In genomic region chr2:208983476-208983875, GRCh38 we compare ENCODE assay signal across 15 cellular contexts.
A peak's percentile ranks its signal among the peaks of the same experiment; 100 is the strongest.
DNase-seq lines count a peak whose midpoint lies in the region; ATAC-seq, FAIRE-seq and TF ChIP-seq lines count a peak whose summit lies in the region.
"Had no signal": no experiment of that assay in that cellular context is flagged by ENCODE, and none has a peak within 500 bp of the region (broad histone marks: within the 10 kb centered on the region; RNA-seq: fewer than 3 reads in every experiment).

No MANE protein-coding gene starts in this region.

- peaks cover 25% of the 10 kb centered on the region for H3K4me1 ChIP-seq in body of pancreas
- H3K4me1 ChIP-seq in heart right ventricle, result no peaks in the 10 kb centered on the region
- H3K4me1 ChIP-seq: A549 had no signal

- no peaks in the 10 kb centered on the region for H3K36me3 ChIP-seq in body of pancreas (replicated peaks in 1 of 2; ENCODE audit: insufficient read depth in 1 of 2, low read depth in 2 of 2)
- no peaks in the 10 kb centered on the region for H3K36me3 ChIP-seq in heart right ventricle

- 64 to 67% methylated on average over 3 of the region's 3 CpGs for WGBS in body of pancreas, 2 donors
- 84 to 88% methylated on average over 3 of the region's 3 CpGs for WGBS in heart right ventricle, 2 donors

- no peak for FAIRE-seq in HTR-8/SVneo (lab: Jason Lieb, UNC)
- FAIRE-seq: A549, G401.6, GM12891 had no signal

- ATAC-seq in body of pancreas (peak; percentile 80), heart right ventricle (no peak)
- ATAC-seq: A549, Panc1 had no signal

- TF ChIP-seq POLR2A in body of pancreas (IDR thresholded peaks at IDR 0.05), result no peak

- intact Hi-C loops in body of pancreas (cut with DNase I), result no loop called here
- intact Hi-C loops in heart right ventricle (cut with DNase I), result no loop called here

- H3K27me3 ChIP-seq in body of pancreas, result no peaks in the 10 kb centered on the region
- H3K27me3 ChIP-seq in heart right ventricle, result no peaks in the 10 kb centered on the region

- no peak for TF ChIP-seq CTCF in 22Rv1 (IDR thresholded peaks at IDR 0.05)
- TF ChIP-seq CTCF in body of pancreas (IDR thresholded peaks at IDR 0.05), result no peak
- TF ChIP-seq CTCF in mesothelial cell of epicardium (IDR thresholded peaks at IDR 0.05; ENCODE audit: unreplicated experiment), result no peak
- TF ChIP-seq CTCF in heart right ventricle (IDR thresholded peaks at IDR 0.05), result no peak

- no peaks in the 10 kb centered on the region for H3K27me3 Mint-ChIP-seq in mesothelial cell of epicardium (ENCODE audit: low read depth)

- peaks cover 37% of the 10 kb centered on the region for H3K4me1 Mint-ChIP-seq in mesothelial cell of epicardium

- H3K9me3 Mint-ChIP-seq in mesothelial cell of epicardium, result peaks cover 7% of the 10 kb centered on the region

- H3K9me3 ChIP-seq in body of pancreas (no peaks in the 10 kb centered on the region), heart right ventricle (peaks cover 0 to 9% (median 0%) of the 10 kb centered on the region in 11 donors)
- H3K9me3 ChIP-seq: A549 had no signal

- H3K4me3 ChIP-seq in body of pancreas (no peak overlapping the region), heart right ventricle (no peak overlapping the region)
- H3K4me3 ChIP-seq: A549, GM23248 had no signal

- H3K27ac ChIP-seq in 22Rv1, result peak overlapping the region; percentile 74
- H3K27ac ChIP-seq in body of pancreas, result peak overlapping the region in 2 of 4 donors; percentile 61 to 63
- H3K27ac ChIP-seq in heart right ventricle, result no peak overlapping the region
- H3K27ac ChIP-seq: A549, GM23248 had no signal

- no peaks in the 10 kb centered on the region for H3K36me3 Mint-ChIP-seq in mesothelial cell of epicardium

- peak overlapping the region; percentile 89 for H3K27ac Mint-ChIP-seq in mesothelial cell of epicardium

- H3K4me3 Mint-ChIP-seq in mesothelial cell of epicardium, result no peak overlapping the region

- DNase-seq in OCI-M1 (lab: John Stamatoyannopoulos, UW) (peak; percentile 12), body of pancreas (peak in 1 of 4 donors; percentile 12), mesothelial cell of epicardium (ENCODE audit: low spot score in 2 of 2, unreplicated experiment in 2 of 2) (no peak), NCI-H2107 treated with DMSO at 0.1 percent for 48 hours (lab: John Stamatoyannopoulos, UW; ENCODE audit: unreplicated experiment) (no peak), NCI-H524 treated with DMSO at 0.1 percent for 48 hours (lab: John Stamatoyannopoulos, UW) (no peak), HTR-8/SVneo (ENCODE audit: insufficient read length, low spot score) (no peak), heart right ventricle (no peak)
- DNase-seq: DMS79, GM23248, NCI-H1092 had no signal
